In genomic region chr19:8343483-8343844, GRCh38 we compare ENCODE assay signal across 9 cellular contexts. TPM values are rescaled to one million over a fixed set of nuclear protein-coding genes. Genes with fewer than 3 reads are reported as not detected.
DNase-seq lines count a peak whose midpoint lies in the region; ATAC-seq and TF ChIP-seq lines count a peak whose summit lies in the region.
"Had no signal": no experiment of that assay in that cellular context is flagged by ENCODE, and none has a peak within 500 bp of the region (broad histone marks: within the 10 kb centered on the region; RNA-seq: fewer than 3 reads in every experiment).

No MANE protein-coding gene starts in this region.

- no peak overlapping the region for H3K4me3 Mint-ChIP-seq in MCF 10A (ENCODE audit: unreplicated experiment)
- H3K4me3 Mint-ChIP-seq in mesothelial cell of epicardium = peak overlapping the region; percentile 65
- peak overlapping the region; percentile 79 for H3K4me3 Mint-ChIP-seq in type B pancreatic cell

- ATAC-seq in GM21423 (IDR thresholded peaks at IDR 0.05; ENCODE audit: unreplicated experiment) = no peak

- intact Hi-C loops in breast epithelium (cut with DNase I; ENCODE audit: low total_unique reads) = no loop called here
- intact Hi-C loops in MCF 10A (cut with micrococcal nuclease) = loop anchor here (10.0 kb wide), 1 partner anchor 731 kb away; no protein-coding TSS in a partner anchor
- intact Hi-C loops in posterior cingulate gyrus (cut with DNase I) = no loop called here

- H3K9me3 ChIP-seq in breast epithelium (no peaks in the 10 kb centered on the region), adipocyte (ENCODE audit: control insufficient read depth, low read length) (no peaks in the 10 kb centered on the region)

- H3K9ac ChIP-seq in adipocyte (ENCODE audit: low read length) = no peak overlapping the region

- H3K27ac Mint-ChIP-seq in MCF 10A (ENCODE audit: low read depth, unreplicated experiment) = no peak overlapping the region
- no peak overlapping the region for H3K27ac Mint-ChIP-seq in mesothelial cell of epicardium
- peak overlapping the region; percentile 55 for H3K27ac Mint-ChIP-seq in type B pancreatic cell

- CTCF ChIA-PET in MCF 10A (lab: Yijun Ruan, JAX) = interaction anchor here (2.2 kb wide), 1 partner anchor 11 kb away, joined by 20 read pairs; no protein-coding TSS in a partner anchor

- POLR2A ChIA-PET in MCF 10A (lab: Yijun Ruan, JAX) = interaction anchor here (1.1 to 1.2 kb wide), 2 partner anchors 9 to 19 kb away, joined by 3 to 4 read pairs; no protein-coding TSS in a partner anchor

- H3K36me3 ChIP-seq in breast epithelium (no peaks in the 10 kb centered on the region), adipocyte (ENCODE audit: control insufficient read depth, insufficient read depth, low read length, severe bottlenecking) (no peaks in the 10 kb centered on the region)

- no peak overlapping the region for H3K27ac ChIP-seq in breast epithelium

- no peak for TF ChIP-seq POLR2A in breast epithelium (IDR thresholded peaks at IDR 0.05)

- H3K4me1 Mint-ChIP-seq in MCF 10A (ENCODE audit: insufficient read depth, unreplicated experiment) (no peaks in the 10 kb centered on the region), mesothelial cell of epicardium (no peaks in the 10 kb centered on the region), type B pancreatic cell (ENCODE audit: unreplicated experiment) (peaks cover 3% of the 10 kb centered on the region)

- no TSS peak for BruUV-seq in MCF 10A (replicated peaks; lab: Mats Ljungman, UMichigan)

- H3K27me3 ChIP-seq in breast epithelium (peaks cover 4 to 9% of the 10 kb centered on the region in 2 donors), adipocyte (replicated peaks; ENCODE audit: control insufficient read depth, insufficient read depth, low read length) (peaks cover 15% of the 10 kb centered on the region)

- H3K4me3 ChIP-seq in breast epithelium (peak overlapping the region; percentile 49 to 79 (median 57)), adipocyte (ENCODE audit: low read length) (peak overlapping the region; percentile 36)

- DNase-seq in breast epithelium (ENCODE audit: low spot score in 2 of 2) = no peak
- DNase-seq in MCF 10A (ENCODE audit: unreplicated experiment) = no peak
- no peak for DNase-seq in adipocyte (ENCODE audit: low read depth)
- no peak for DNase-seq in mesothelial cell of epicardium (ENCODE audit: low spot score in 2 of 2, unreplicated experiment in 2 of 2)
- no peak for DNase-seq in type B pancreatic cell (ENCODE audit: extremely low spot score, unreplicated experiment)
- no peak for DNase-seq in dedifferentiated amniotic fluid mesenchymal stem cell (ENCODE audit: extremely low spot score)
- DNase-seq in posterior cingulate gyrus = no peak

- H3K27me3 Mint-ChIP-seq in MCF 10A (ENCODE audit: insufficient read depth, unreplicated experiment) (no peaks in the 10 kb centered on the region), mesothelial cell of epicardium (ENCODE audit: low read depth) (peaks cover 47% of the 10 kb centered on the region), type B pancreatic cell (peaks cover 51% of the 10 kb centered on the region)

- H3K9me3 Mint-ChIP-seq in MCF 10A (ENCODE audit: unreplicated experiment) (no peaks in the 10 kb centered on the region), mesothelial cell of epicardium (no peaks in the 10 kb centered on the region), type B pancreatic cell (no peaks in the 10 kb centered on the region)

- TF ChIP-seq CTCF in breast epithelium (IDR thresholded peaks at IDR 0.05) (no peak), MCF 10A (IDR thresholded peaks at IDR 0.05; ENCODE audit: unreplicated experiment) (no peak), mesothelial cell of epicardium (IDR thresholded peaks at IDR 0.05; ENCODE audit: unreplicated experiment) (no peak), type B pancreatic cell (conservative IDR thresholded peaks at IDR 0.05) (no peak)

- H3K4me1 ChIP-seq in breast epithelium = peaks cover 0 to 3% of the 10 kb centered on the region in 2 donors
- peaks cover 9% of the 10 kb centered on the region for H3K4me1 ChIP-seq in adipocyte (ENCODE audit: control insufficient read depth, insufficient read depth, low read length)

- H3K36me3 Mint-ChIP-seq in MCF 10A (ENCODE audit: insufficient read depth, unreplicated experiment) = peaks cover 6% of the 10 kb centered on the region
- no peaks in the 10 kb centered on the region for H3K36me3 Mint-ChIP-seq in mesothelial cell of epicardium
- H3K36me3 Mint-ChIP-seq in type B pancreatic cell = no peaks in the 10 kb centered on the region

RNA-seq across cellular contexts. Expression of gene KANK3, which starts 0.4 kb away (rescaled TPM):
- 10 to 100 TPM in 1 of 3 donors, 1 to 10 TPM in 2; 5.6 to 26.2 (median 7.8) TPM for total RNA-seq in breast epithelium
- total RNA-seq in MCF 10A (2022) = 0.79 and 1.2 TPM in 2 replicates
- total RNA-seq in mesothelial cell of epicardium = 1.8 to 2.3 TPM (median 2.1 TPM) in 3 replicates
- 1.6 and 3.1 TPM in 2 replicates for total RNA-seq in type B pancreatic cell (ENCODE audit: low replicate concordance)

RNA-seq across cellular contexts. Expression of gene ANGPTL4, which starts 20.5 kb away (rescaled TPM):
- 100 to 1,000 TPM in 2 of 3 donors, 10 to 100 TPM in 1; 90.9 to 186 (median 118) TPM for total RNA-seq in breast epithelium
- total RNA-seq in MCF 10A (2022) = 12.6 and 32.8 TPM in 2 replicates
- 2.0 to 3.7 TPM (median 3.5 TPM) in 3 replicates for total RNA-seq in mesothelial cell of epicardium
- 4.2 and 4.7 TPM in 2 replicates for total RNA-seq in type B pancreatic cell (ENCODE audit: low replicate concordance)
- total RNA-seq: SK-MEL-5 had no signal

RNA-seq across cellular contexts. Expression of gene RPS28, which starts 22.2 kb away (rescaled TPM):
- total RNA-seq in breast epithelium (1,000 to 10,000 TPM in 1 of 3 donors, 100 to 1,000 TPM in 2; 676 to 1,337 (median 789) TPM), MCF 10A (2022) (2,247 and 2,362 TPM in 2 replicates), mesothelial cell of epicardium (1,343 to 1,395 TPM (median 1,352 TPM) in 3 replicates), type B pancreatic cell (ENCODE audit: low replicate concordance) (1,715 and 2,131 TPM in 2 replicates)

RNA-seq across cellular contexts. Expression of gene NDUFA7, which starts 22.3 kb away (rescaled TPM):
- 10 to 100 TPM; 23.2 to 27.5 (median 25.8) TPM for total RNA-seq in breast epithelium
- total RNA-seq in MCF 10A (2022) = 83.2 and 91.8 TPM in 2 replicates
- 35.4 to 43.1 TPM (median 40.3 TPM) in 3 replicates for total RNA-seq in mesothelial cell of epicardium
- 46.8 and 52.5 TPM in 2 replicates for total RNA-seq in type B pancreatic cell (ENCODE audit: low replicate concordance)

RNA-seq across cellular contexts. Expression of gene CD320, which starts 35.3 kb away (rescaled TPM):
- total RNA-seq in breast epithelium = 10 to 100 TPM; 26.9 to 98.6 (median 30.9) TPM
- 39.2 and 68.8 TPM in 2 replicates for total RNA-seq in MCF 10A (2022)
- 42.0 to 44.5 TPM (median 42.8 TPM) in 3 replicates for total RNA-seq in mesothelial cell of epicardium
- total RNA-seq in type B pancreatic cell (ENCODE audit: low replicate concordance) = 22.7 and 52.3 TPM in 2 replicates
